ENCODE assay signal across 8 cellular contexts in the genomic region with DNA sequence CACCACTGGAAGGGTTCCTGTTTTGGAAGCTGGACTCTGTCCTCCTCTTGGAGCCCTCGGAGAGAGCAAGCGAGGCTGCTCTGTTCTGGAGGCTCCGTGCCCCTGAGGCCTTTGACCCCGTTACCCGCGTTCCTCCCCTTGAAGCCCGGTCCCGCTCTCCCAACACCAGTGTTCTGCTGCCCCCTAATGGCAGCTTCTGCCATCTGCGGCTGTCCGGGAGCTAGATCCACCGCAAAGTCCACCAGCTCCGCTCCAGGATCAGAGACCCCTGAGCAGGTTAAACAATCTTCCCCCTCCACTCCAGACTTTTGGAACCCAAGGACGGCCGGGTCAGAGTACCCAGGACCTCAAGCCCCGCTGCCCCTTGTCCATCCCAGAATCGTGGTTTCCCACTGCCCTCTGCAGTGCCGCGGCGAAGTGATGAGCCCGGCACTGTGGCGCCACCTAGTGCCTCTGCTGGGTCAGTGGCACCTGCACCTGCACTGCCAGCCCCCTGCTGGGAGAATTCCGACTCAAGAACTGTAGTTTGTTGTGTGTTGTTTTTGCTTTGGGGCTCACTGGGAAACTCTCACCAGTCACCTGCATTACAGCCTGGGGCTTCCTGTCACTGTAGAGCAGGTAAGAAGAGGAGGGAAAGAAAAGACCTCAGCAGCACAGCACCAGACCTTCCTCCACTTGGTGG.
A peak's percentile ranks its signal among the peaks of the same experiment; 100 is the strongest.
DNase-seq lines count a peak whose midpoint lies in the region; ATAC-seq, FAIRE-seq and TF ChIP-seq lines count a peak whose summit lies in the region.

No MANE protein-coding gene starts in this region.

- H3F3A ChIP-seq in smooth muscle cell (ENCODE audit: low read depth) = no peaks in the 10 kb centered on the region

- H4K20me1 ChIP-seq in smooth muscle cell (ENCODE audit: low read depth) = no peaks in the 10 kb centered on the region

- TF ChIP-seq POLR2A in A549 (IDR thresholded peaks at IDR 0.05; ENCODE audit: low read length) = no peak
- no peak for TF ChIP-seq POLR2A in breast epithelium (IDR thresholded peaks at IDR 0.05)

- no peaks in the 10 kb centered on the region for H3K36me3 Mint-ChIP-seq in immature natural killer cell

- H3K9me3 ChIP-seq in A549 (no peaks in the 10 kb centered on the region), WERI-Rb-1 (ENCODE audit: severe bottlenecking) (no peaks in the 10 kb centered on the region), breast epithelium (no peaks in the 10 kb centered on the region), smooth muscle cell (replicated peaks; ENCODE audit: low read depth) (no peaks in the 10 kb centered on the region)

- no peak for TF ChIP-seq EP300 in A549 (IDR thresholded peaks at IDR 0.05)

- H3K4me3 Mint-ChIP-seq in immature natural killer cell = peak overlapping the region; percentile 80 to 95 (median 92)

- ATAC-seq in A549 (peak; percentile 92 to 97), GM18868 (IDR thresholded peaks at IDR 0.05; ENCODE audit: unreplicated experiment) (peak; percentile 90), HG03139 (IDR thresholded peaks at IDR 0.05; ENCODE audit: unreplicated experiment) (peak; percentile 69)

- H3K36me3 ChIP-seq in WERI-Rb-1 = no peaks in the 10 kb centered on the region
- H3K36me3 ChIP-seq in breast epithelium = no peaks in the 10 kb centered on the region
- H3K36me3 ChIP-seq in smooth muscle cell (ENCODE audit: low read depth) = no peaks in the 10 kb centered on the region

- POLR2A ChIA-PET in A549 (lab: Yijun Ruan, JAX) = interaction anchor here (1.0 to 1.5 kb wide), 3 partner anchors 43 to 291 kb away, joined by 3 to 17 read pairs (median 6); a partner anchor contains a TSS

- H3K27ac Mint-ChIP-seq in immature natural killer cell = peak overlapping the region in 2 of 6 donors; percentile 2 to 70

- WGBS in A549 (ENCODE audit: missing lambda C conversion rate) = 2% methylated on average over 16 of the region's 22 CpGs
- 1% methylated on average over 20 of the region's 22 CpGs for WGBS in smooth muscle cell (ENCODE audit: low lambda C conversion rate)

- no peaks in the 10 kb centered on the region for H3K27me3 ChIP-seq in WERI-Rb-1 (ENCODE audit: insufficient read depth, low read depth, severe bottlenecking)
- H3K27me3 ChIP-seq in breast epithelium = no peaks in the 10 kb centered on the region
- peaks cover 28% of the 10 kb centered on the region for H3K27me3 ChIP-seq in smooth muscle cell (ENCODE audit: low read depth)

- peaks cover 0 to 7% (median 2%) of the 10 kb centered on the region in 3 donors for H3K27me3 Mint-ChIP-seq in immature natural killer cell (ENCODE audit: low read depth in 3 of 3)

- FAIRE-seq in A549 (lab: Jason Lieb, UNC) = peak; percentile 61

- H3K4me1 Mint-ChIP-seq in immature natural killer cell = peaks cover 2 to 5% of the 10 kb centered on the region in 2 donors

- no peaks in the 10 kb centered on the region for H3K79me2 ChIP-seq in smooth muscle cell (ENCODE audit: low read depth)

- intact Hi-C loops in breast epithelium (cut with DNase I; ENCODE audit: low total_unique reads) = no loop called here

- DNase-seq in A549 (ENCODE audit: low read depth in 1 of 2, low spot score in 1 of 2) (peak; percentile 82 to 98), NCI-H2171 treated with DMSO at 0.1 percent for 48 hours (lab: John Stamatoyannopoulos, UW) (peak; percentile 89), WERI-Rb-1 (peak; percentile 99), breast epithelium (ENCODE audit: low spot score in 2 of 2) (peak; percentile 61 to 70), immature natural killer cell (peak; percentile 77 to 82 (median 80)), smooth muscle cell (lab: John Stamatoyannopoulos, UW; ENCODE audit: unreplicated experiment) (peak; percentile 64)

- H3K4me3 ChIP-seq in A549 = peak overlapping the region; percentile 44
- H3K4me3 ChIP-seq in WERI-Rb-1 (ENCODE audit: low read depth, low read length) = peak overlapping the region; percentile 57
- H3K4me3 ChIP-seq in breast epithelium = peak overlapping the region; percentile 24 to 62 (median 49)
- peak overlapping the region; percentile 68 for H3K4me3 ChIP-seq in smooth muscle cell

- CTCF ChIA-PET in A549 (lab: Yijun Ruan, JAX) = interaction anchor here (0.6 to 13.6 kb wide), 164 partner anchors 9 to 949 kb away, joined by 3 to 591 read pairs (median 6); a partner anchor contains a TSS

- H3K4me1 ChIP-seq in A549 = no peaks in the 10 kb centered on the region
- no peaks in the 10 kb centered on the region for H3K4me1 ChIP-seq in breast epithelium
- H3K4me1 ChIP-seq in smooth muscle cell (ENCODE audit: low read depth) = no peaks in the 10 kb centered on the region

- TF ChIP-seq RAD21 in A549 (conservative IDR thresholded peaks at IDR 0.05 in 1 of 2, IDR thresholded peaks at IDR 0.05 in 1 of 2) = peak; percentile 89 to 99

- H2AFZ ChIP-seq in smooth muscle cell (ENCODE audit: low read depth) = peak overlapping the region; percentile 84

- no peak overlapping the region for H3K9ac ChIP-seq in smooth muscle cell (ENCODE audit: low read depth)

- H3K4me2 ChIP-seq in A549 (peak overlapping the region; percentile 70), smooth muscle cell (peak overlapping the region; percentile 91)

- H3K27ac ChIP-seq in A549 = peak overlapping the region; percentile 65 to 83
- H3K27ac ChIP-seq in WERI-Rb-1 = peak overlapping the region; percentile 72
- H3K27ac ChIP-seq in breast epithelium = no peak overlapping the region
- no peak overlapping the region for H3K27ac ChIP-seq in smooth muscle cell (ENCODE audit: low read depth)

- TF ChIP-seq CTCF in A549 (IDR thresholded peaks at IDR 0.05) = peak; percentile 100
- TF ChIP-seq CTCF in WERI-Rb-1 (IDR thresholded peaks at IDR 0.05; ENCODE audit: low read depth, low read length) = peak; percentile 98
- peak; percentile 91 to 98 (median 92) for TF ChIP-seq CTCF in breast epithelium (IDR thresholded peaks at IDR 0.05)
- TF ChIP-seq CTCF in smooth muscle cell (IDR thresholded peaks at IDR 0.05; ENCODE audit: borderline replicate concordance, insufficient read depth, poor library complexity, severe bottlenecking) = peak; percentile 90

- H3K9me3 Mint-ChIP-seq in immature natural killer cell = no peaks in the 10 kb centered on the region

TF ChIP-seq in A549, 52 proteins besides CTCF, POLR2A, EP300 and RAD21 (continues in another document):
- TF ChIP-seq, protein P1, sequence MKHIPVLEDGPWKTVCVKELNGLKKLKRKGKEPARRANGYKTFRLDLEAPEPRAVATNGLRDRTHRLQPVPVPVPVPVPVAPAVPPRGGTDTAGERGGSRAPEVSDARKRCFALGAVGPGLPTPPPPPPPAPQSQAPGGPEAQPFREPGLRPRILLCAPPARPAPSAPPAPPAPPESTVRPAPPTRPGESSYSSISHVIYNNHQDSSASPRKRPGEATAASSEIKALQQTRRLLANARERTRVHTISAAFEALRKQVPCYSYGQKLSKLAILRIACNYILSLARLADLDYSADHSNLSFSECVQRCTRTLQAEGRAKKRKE (CRISPR knock-in tag; IDR thresholded peaks at IDR 0.05; ENCODE audit: low read depth) = no peak
- TF ChIP-seq RCOR1 (IDR thresholded peaks at IDR 0.05; ENCODE audit: low read depth, low read length) (no peak), HOXB13 (CRISPR knock-in tag; IDR thresholded peaks at IDR 0.05; ENCODE audit: low read depth) (no peak), TFCP2L1 (CRISPR knock-in tag; IDR thresholded peaks at IDR 0.05) (0 out of 2 replicates have a peak, but pooled peaks have one; percentile 48), MAZ (IDR thresholded peaks at IDR 0.05; ENCODE audit: borderline replicate concordance, low read depth, low read length) (no peak), KDM5A (IDR thresholded peaks at IDR 0.05) (peak; percentile 91), FOSL2 (IDR thresholded peaks at IDR 0.05) (no peak), FOSL2 (CRISPR knock-in tag; IDR thresholded peaks at IDR 0.05) (no peak), JUN (IDR thresholded peaks at IDR 0.05) (0 out of 5 replicates have a peak, but pooled peaks of 1 of the 2 experiments have one; percentile 26), TP53 (CRISPR knock-in tag; IDR thresholded peaks at IDR 0.05) (0 out of 2 replicates have a peak, but pooled peaks have one; percentile 31), JUNB (IDR thresholded peaks at IDR 0.05) (no peak), ESRRA (IDR thresholded peaks at IDR 0.05; ENCODE audit: borderline replicate concordance, low read length) (no peak), PHF8 (IDR thresholded peaks at IDR 0.05; ENCODE audit: borderline replicate concordance, low read depth) (no peak), RFX5 (IDR thresholded peaks at IDR 0.05) (no peak), RNF2 (IDR thresholded peaks at IDR 0.05; ENCODE audit: borderline replicate concordance, low read depth) (no peak), CHD4 (IDR thresholded peaks at IDR 0.05; ENCODE audit: borderline replicate concordance) (no peak), KDM1A (IDR thresholded peaks at IDR 0.05; ENCODE audit: low read depth) (no peak), NR3C1 (IDR thresholded peaks at IDR 0.05) (no peak), SMC3 (IDR thresholded peaks at IDR 0.05) (peak; percentile 91)
- TF ChIP-seq, protein P2, sequence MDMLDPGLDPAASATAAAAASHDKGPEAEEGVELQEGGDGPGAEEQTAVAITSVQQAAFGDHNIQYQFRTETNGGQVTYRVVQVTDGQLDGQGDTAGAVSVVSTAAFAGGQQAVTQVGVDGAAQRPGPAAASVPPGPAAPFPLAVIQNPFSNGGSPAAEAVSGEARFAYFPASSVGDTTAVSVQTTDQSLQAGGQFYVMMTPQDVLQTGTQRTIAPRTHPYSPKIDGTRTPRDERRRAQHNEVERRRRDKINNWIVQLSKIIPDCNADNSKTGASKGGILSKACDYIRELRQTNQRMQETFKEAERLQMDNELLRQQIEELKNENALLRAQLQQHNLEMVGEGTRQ (IDR thresholded peaks at IDR 0.05) = no peak
- TF ChIP-seq, protein P3, sequence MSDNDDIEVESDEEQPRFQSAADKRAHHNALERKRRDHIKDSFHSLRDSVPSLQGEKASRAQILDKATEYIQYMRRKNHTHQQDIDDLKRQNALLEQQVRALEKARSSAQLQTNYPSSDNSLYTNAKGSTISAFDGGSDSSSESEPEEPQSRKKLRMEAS (IDR thresholded peaks at IDR 0.05) = peak; percentile 48; the same call in 1 of the 2 replicates
- TF ChIP-seq, protein P4, sequence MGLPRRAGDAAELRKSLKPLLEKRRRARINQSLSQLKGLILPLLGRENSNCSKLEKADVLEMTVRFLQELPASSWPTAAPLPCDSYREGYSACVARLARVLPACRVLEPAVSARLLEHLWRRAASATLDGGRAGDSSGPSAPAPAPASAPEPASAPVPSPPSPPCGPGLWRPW (IDR thresholded peaks at IDR 0.05) = no peak
- TF ChIP-seq, protein P5, sequence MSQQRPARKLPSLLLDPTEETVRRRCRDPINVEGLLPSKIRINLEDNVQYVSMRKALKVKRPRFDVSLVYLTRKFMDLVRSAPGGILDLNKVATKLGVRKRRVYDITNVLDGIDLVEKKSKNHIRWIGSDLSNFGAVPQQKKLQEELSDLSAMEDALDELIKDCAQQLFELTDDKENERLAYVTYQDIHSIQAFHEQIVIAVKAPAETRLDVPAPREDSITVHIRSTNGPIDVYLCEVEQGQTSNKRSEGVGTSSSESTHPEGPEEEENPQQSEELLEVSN (IDR thresholded peaks at IDR 0.05; ENCODE audit: borderline replicate concordance, low read depth) = 0 out of 2 replicates have a peak, but pooled peaks have one; percentile 31

Comparison
In these comparisons a context has a peak if more than half of its experiments do, and no peak if none do; other contexts are left out.
1. H3K27ac ChIP-seq: peak in A549 (2 of 2) and WERI-Rb-1 (single experiment); none in breast epithelium (0 of 2) and smooth muscle cell (single experiment).
2. Peak in every context shown above with its lines, with median percentiles within 50 percentile points of each other: ATAC-seq, DNase-seq, H3K4me3 ChIP-seq and CTCF ChIP-seq.